In the genomic region with DNA sequence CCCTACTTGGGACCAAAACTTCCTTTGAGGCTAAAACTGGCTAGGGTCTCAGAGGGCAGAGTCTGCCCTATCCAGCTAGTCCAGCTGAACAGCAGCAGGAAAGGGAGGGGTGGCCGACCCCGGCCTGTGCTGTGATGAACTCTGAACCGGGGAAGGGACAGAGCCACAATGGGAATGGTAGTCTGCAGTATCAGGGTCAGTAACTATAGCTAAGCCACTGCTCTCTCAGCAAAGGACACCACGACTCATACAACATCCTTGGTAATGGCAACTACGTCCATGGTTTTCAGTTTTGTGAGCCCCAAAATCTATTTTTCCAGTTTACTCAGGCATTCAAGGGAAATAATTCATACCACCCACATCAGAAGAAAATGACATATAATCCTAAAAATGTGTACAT, we compare ENCODE assay signal across 21 cellular contexts.
"Had no signal": no experiment of that assay in that cellular context is flagged by ENCODE, and none has a peak within 500 bp of the region (broad histone marks: within the 10 kb centered on the region; RNA-seq: fewer than 3 reads in every experiment).

No MANE protein-coding gene starts in this region.

- H3K9ac ChIP-seq: KMS-11 had no signal

- ATAC-seq: Panc1, PC-3, SK-N-SH treated with all-trans-retinoic acid at 6 μM for 48 hours had no signal

- H3K4me2 ChIP-seq: KMS-11 had no signal

- H3K27ac ChIP-seq: KMS-11, RWPE1 had no signal

- DNase-seq: IMR-90; Kasumi-1; MM.1S; NCI-H1092 treated with DMSO at 0.1 percent for 48 hours; NCI-H1436; NCI-H187; NCI-H2029; NCI-H2081 treated with DMSO at 0.1 percent for 48 hours; NCI-H2171; NCI-H345; NCI-H446 treated with DMSO at 0.1 percent for 48 hours; NCI-H524; NCI-H526 treated with DMSO at 0.1 percent for 48 hours; NCI-H748 treated with DMSO at 0.1 percent for 48 hours; NK-92 treated with Interleukin-12 subunit alpha and Interleukin-12 subunit beta, amount 100 ng/mL, for 24 hours; PC-3; SHP77 had no signal
